34 cellular contexts compared by ENCODE assay signal in genomic region chr17:33322063-33322462, GRCh38. TPM values are rescaled to one million over a fixed set of nuclear protein-coding genes. Genes with fewer than 3 reads are reported as not detected.
"Had no signal": no experiment of that assay in that cellular context is flagged by ENCODE, and none has a peak within 500 bp of the region (broad histone marks: within the 10 kb centered on the region; RNA-seq: fewer than 3 reads in every experiment).

No MANE protein-coding gene starts in this region.

- H3K4me1 ChIP-seq: foreskin keratinocyte, left ventricle myocardium inferior, prostate gland, thyroid gland, upper lobe of left lung, vagina had no signal

- H3K4me3 Mint-ChIP-seq: activated CD4-positive, alpha-beta T cell treated with anti-CD3 and anti-CD28 coated beads for 36 hours; activated CD8-positive, alpha-beta memory T cell treated with anti-CD3 and anti-CD28 coated beads, Interleukin-2, amount 10 ng/mL, durations not matched to agents 7 days and 5 days; activated CD8-positive, alpha-beta T cell treated with anti-CD3 and anti-CD28 coated beads, Interleukin-2, amount 10 ng/mL, durations not matched to agents 7 days and 5 days; activated naive CD4-positive, alpha-beta T cell treated with anti-CD3 and anti-CD28 coated beads, Interleukin-2, amount 50 U/mL, for 24 hours; activated naive CD8-positive, alpha-beta T cell treated with anti-CD3 and anti-CD28 coated beads, Interleukin-2, amount 50 U/mL, for 24 hours; central memory CD8-positive, alpha-beta T cell; naive B cell; nephron progenitor cell; stimulated activated effector memory CD8-positive, alpha-beta T cell treated with anti-CD3 and anti-CD28 coated beads, Interleukin-12 subunit alpha, Interleukin-12 subunit beta, amount 100 ng/mL, for 72 hours; stimulated activated naive CD8-positive, alpha-beta T cell treated with anti-CD3 and anti-CD28 coated beads, Interleukin-15, Interleukin-2, amounts not matched to agents 100 ng/mL and 50 ng/mL, for 24 hours; T-helper 2 cell treated with Interferon-gamma antibody and Interleukin-4, amounts not matched to agents 5 μg/mL and 100 μg/mL, for 36 hours had no signal

- H3K9me3 ChIP-seq: left ventricle myocardium inferior, neutrophil, ovary, prostate gland, thyroid gland, upper lobe of left lung, vagina had no signal

- H3K27me3 ChIP-seq: foreskin keratinocyte, ovary, thyroid gland, upper lobe of left lung, vagina had no signal

- H3K9me3 Mint-ChIP-seq: activated naive CD8-positive, alpha-beta T cell treated with anti-CD3 and anti-CD28 coated beads, Interleukin-2, amount 50 U/mL, for 24 hours; activated T-helper 2 cell treated with anti-CD3 and anti-CD28 coated beads, Interferon-gamma antibody, Interleukin-2, Interleukin-4, amounts not matched to agents 10 μg/mL and 5 μg/mL and 100 μg/mL, durations not matched to agents 14 hours and 24 hours and 36 hours; nephron progenitor cell; stimulated activated naive CD8-positive, alpha-beta T cell treated with anti-CD3 and anti-CD28 coated beads, Interleukin-15, Interleukin-2, amounts not matched to agents 100 ng/mL and 50 ng/mL, for 24 hours; T-helper 2 cell treated with Interferon-gamma antibody and Interleukin-4, amounts not matched to agents 5 μg/mL and 100 μg/mL, for 36 hours had no signal

- DNase-seq: activated CD4-positive, alpha-beta T cell treated with anti-CD3 and anti-CD28 coated beads for 36 hours; activated CD4-positive, CD25-positive, alpha-beta regulatory T cell; activated CD8-positive, alpha-beta memory T cell treated with anti-CD3 and anti-CD28 coated beads, Interleukin-2, amount 10 ng/mL, durations not matched to agents 7 days and 5 days; activated CD8-positive, alpha-beta T cell treated with anti-CD3 and anti-CD28 coated beads, Interleukin-2, amount 10 ng/mL, durations not matched to agents 7 days and 5 days; activated naive CD8-positive, alpha-beta T cell treated with anti-CD3 and anti-CD28 coated beads, Interleukin-2, amount 50 U/mL, for 24 hours; activated T-cell treated with anti-CD3 and anti-CD28 coated beads, Interleukin-2, amount 50 U/mL, for 48 hours; dermis blood vessel endothelial cell; effector CD8-positive, alpha-beta T cell; foreskin keratinocyte; islet precursor cell; left ventricle myocardium inferior; naive B cell; nephron progenitor cell; ovary; retina; small intestine; stimulated activated CD4-positive, alpha-beta T cell treated with anti-CD3 and anti-CD28 coated beads, Interleukin-4, amount 100 ng/mL, for 24 hours; substantia nigra; T-helper 1 cell; thyroid gland; upper lobe of left lung had no signal

- H3K36me3 Mint-ChIP-seq: activated CD8-positive, alpha-beta memory T cell treated with anti-CD3 and anti-CD28 coated beads, Interleukin-2, amount 10 ng/mL, durations not matched to agents 7 days and 5 days; activated naive CD4-positive, alpha-beta T cell treated with anti-CD3 and anti-CD28 coated beads, Interleukin-2, amount 50 U/mL, for 24 hours; naive B cell; stimulated activated effector memory CD8-positive, alpha-beta T cell treated with anti-CD3 and anti-CD28 coated beads, Interleukin-12 subunit alpha, Interleukin-12 subunit beta, amount 100 ng/mL, for 72 hours had no signal

- H3K27ac Mint-ChIP-seq: activated CD4-positive, alpha-beta T cell treated with anti-CD3 and anti-CD28 coated beads for 36 hours; activated CD8-positive, alpha-beta memory T cell treated with anti-CD3 and anti-CD28 coated beads, Interleukin-2, amount 10 ng/mL, durations not matched to agents 7 days and 5 days; activated CD8-positive, alpha-beta T cell treated with anti-CD3 and anti-CD28 coated beads, Interleukin-2, amount 10 ng/mL, durations not matched to agents 7 days and 5 days; activated naive CD4-positive, alpha-beta T cell treated with anti-CD3 and anti-CD28 coated beads, Interleukin-2, amount 50 U/mL, for 24 hours; activated naive CD8-positive, alpha-beta T cell treated with anti-CD3 and anti-CD28 coated beads, Interleukin-2, amount 50 U/mL, for 24 hours; activated T-helper 2 cell treated with anti-CD3 and anti-CD28 coated beads, Interferon-gamma antibody, Interleukin-2, Interleukin-4, amounts not matched to agents 10 μg/mL and 5 μg/mL and 100 μg/mL, durations not matched to agents 14 hours and 24 hours and 36 hours; nephron progenitor cell; stimulated activated effector memory CD8-positive, alpha-beta T cell treated with anti-CD3 and anti-CD28 coated beads, Interleukin-12 subunit alpha, Interleukin-12 subunit beta, amount 100 ng/mL, for 72 hours; stimulated activated naive CD8-positive, alpha-beta T cell treated with anti-CD3 and anti-CD28 coated beads, Interleukin-15, Interleukin-2, amounts not matched to agents 100 ng/mL and 50 ng/mL, for 24 hours; T-helper 2 cell treated with Interferon-gamma antibody and Interleukin-4, amounts not matched to agents 5 μg/mL and 100 μg/mL, for 36 hours had no signal

- H3K27ac ChIP-seq: foreskin keratinocyte, left ventricle myocardium inferior, neutrophil, ovary, prostate gland, thyroid gland, upper lobe of left lung, vagina had no signal

- H3K4me1 Mint-ChIP-seq: activated CD4-positive, alpha-beta T cell treated with anti-CD3 and anti-CD28 coated beads for 36 hours; activated CD8-positive, alpha-beta memory T cell treated with anti-CD3 and anti-CD28 coated beads, Interleukin-2, amount 10 ng/mL, durations not matched to agents 7 days and 5 days; activated naive CD4-positive, alpha-beta T cell treated with anti-CD3 and anti-CD28 coated beads, Interleukin-2, amount 50 U/mL, for 24 hours; activated naive CD8-positive, alpha-beta T cell treated with anti-CD3 and anti-CD28 coated beads, Interleukin-2, amount 50 U/mL, for 24 hours; central memory CD8-positive, alpha-beta T cell; naive B cell; nephron progenitor cell; stimulated activated effector memory CD8-positive, alpha-beta T cell treated with anti-CD3 and anti-CD28 coated beads, Interleukin-12 subunit alpha, Interleukin-12 subunit beta, amount 100 ng/mL, for 72 hours had no signal

- FAIRE-seq: bronchial epithelial cell, endometrium, small intestine had no signal

- H3K4me3 ChIP-seq: left ventricle myocardium inferior, ovary, prostate gland, thyroid gland, upper lobe of left lung, vagina had no signal

- ATAC-seq: activated CD4-positive, alpha-beta T cell treated with anti-CD3 and anti-CD28 coated beads for 36 hours; activated CD8-positive, alpha-beta memory T cell treated with anti-CD3 and anti-CD28 coated beads, Interleukin-2, amount 10 ng/mL, durations not matched to agents 7 days and 5 days; activated CD8-positive, alpha-beta T cell treated with anti-CD3 and anti-CD28 coated beads, Interleukin-2, amount 10 ng/mL, durations not matched to agents 7 days and 5 days; activated naive CD8-positive, alpha-beta T cell treated with anti-CD3 and anti-CD28 coated beads, Interleukin-2, amount 50 U/mL, for 24 hours; foreskin keratinocyte; sciatic nerve; stimulated activated effector memory CD8-positive, alpha-beta T cell treated with anti-CD3 and anti-CD28 coated beads, Interleukin-12 subunit alpha, Interleukin-12 subunit beta, amount 100 ng/mL, for 72 hours had no signal

- H3K36me3 ChIP-seq: left ventricle myocardium inferior, neutrophil, ovary, prostate gland, thyroid gland, upper lobe of left lung, vagina had no signal

RNA-seq across cellular contexts. Expression of gene ASIC2, which starts 29.0 kb away (rescaled TPM):
- total RNA-seq: activated CD4-positive, alpha-beta T cell treated with anti-CD3 and anti-CD28 coated beads for 36 hours; activated CD8-positive, alpha-beta memory T cell treated with anti-CD3 and anti-CD28 coated beads, Interleukin-2, amount 10 ng/mL, durations not matched to agents 7 days and 5 days; activated CD8-positive, alpha-beta T cell treated with anti-CD3 and anti-CD28 coated beads, Interleukin-2, amount 10 ng/mL, durations not matched to agents 7 days and 5 days; activated T-helper 2 cell treated with anti-CD3 and anti-CD28 coated beads, Interferon-gamma antibody, Interleukin-2, Interleukin-4, amounts not matched to agents 10 μg/mL and 5 μg/mL and 100 μg/mL, durations not matched to agents 14 hours and 24 hours and 36 hours; bronchial epithelial cell; left ventricle myocardium inferior; lung microvascular endothelial cell; thyroid gland; vagina had no signal
